ENCODE assay signal across 9 cellular contexts in the genomic region with DNA sequence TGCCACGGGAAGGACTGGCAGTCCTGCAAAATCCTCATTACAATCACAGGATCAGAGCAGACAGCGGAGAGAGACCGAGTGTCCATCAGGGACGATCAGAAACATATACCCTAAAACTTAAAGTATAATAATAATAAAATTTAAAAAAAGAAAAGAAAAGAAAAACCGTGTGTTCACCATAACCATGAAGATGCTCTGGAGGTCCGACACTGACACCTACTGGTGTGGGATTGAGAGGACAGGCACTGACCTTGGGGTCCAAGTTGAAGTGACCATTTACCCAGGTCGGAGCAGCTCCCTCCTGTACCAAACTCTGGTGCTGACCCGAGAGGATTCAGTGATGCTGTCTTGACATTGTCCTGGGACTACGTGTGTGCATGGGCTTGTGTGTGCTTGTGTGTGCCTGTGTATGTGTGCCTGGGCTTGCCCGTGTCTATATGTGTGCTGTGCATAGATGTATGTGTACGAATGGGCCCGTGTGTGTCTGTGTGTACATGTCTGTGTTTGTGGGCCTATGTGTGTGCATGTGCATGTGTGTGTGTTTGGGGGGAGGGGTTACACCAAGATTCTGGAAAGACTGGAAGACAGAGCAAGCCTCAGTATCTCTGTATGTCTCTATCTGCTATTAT. TPM values are rescaled to one million over a fixed set of nuclear protein-coding genes. Genes with fewer than 3 reads are reported as not detected.
DNase-seq lines count a peak whose midpoint lies in the region; ATAC-seq and TF ChIP-seq lines count a peak whose summit lies in the region.
"Had no signal": no experiment of that assay in that cellular context is flagged by ENCODE, and none has a peak within 500 bp of the region (broad histone marks: within the 10 kb centered on the region; RNA-seq: fewer than 3 reads in every experiment).

No MANE protein-coding gene starts in this region.

- no peak overlapping the region for H3K4me3 Mint-ChIP-seq in activated naive CD4-positive, alpha-beta T cell treated with anti-CD3 and anti-CD28 coated beads for 36 hours
- no peak overlapping the region for H3K4me3 Mint-ChIP-seq in WTC11

- H3K9me3 Mint-ChIP-seq in activated naive CD4-positive, alpha-beta T cell treated with anti-CD3 and anti-CD28 coated beads for 36 hours = no peaks in the 10 kb centered on the region
- no peaks in the 10 kb centered on the region for H3K9me3 Mint-ChIP-seq in WTC11

- no peak overlapping the region for H2AFZ ChIP-seq in Karpas-422 (ENCODE audit: low read length)

- POLR2A ChIA-PET in WTC11 (lab: Charles Lee) = no interaction called here

- H3K9ac ChIP-seq in Karpas-422 (ENCODE audit: low read length) = no peak overlapping the region

- peaks cover 13% of the 10 kb centered on the region for H3K4me1 ChIP-seq in Karpas-422 (ENCODE audit: low read length)
- no peaks in the 10 kb centered on the region for H3K4me1 ChIP-seq in right atrium auricular region
- H3K4me1 ChIP-seq: breast epithelium had no signal

- intact Hi-C loops in activated naive CD4-positive, alpha-beta T cell treated with anti-CD3 and anti-CD28 coated beads for 36 hours (cut with micrococcal nuclease) = loop anchor here (2.0 to 5.0 kb wide), 3 partner anchors 35 to 233 kb away; a partner anchor contains a TSS

- TF ChIP-seq CTCF in WTC11 (IDR thresholded peaks at IDR 0.05) (peak; percentile 48), right atrium auricular region (IDR thresholded peaks at IDR 0.05) (peak; percentile 30 to 61)

- no peak overlapping the region for H3K27ac Mint-ChIP-seq in activated naive CD4-positive, alpha-beta T cell treated with anti-CD3 and anti-CD28 coated beads for 36 hours
- no peak overlapping the region for H3K27ac Mint-ChIP-seq in WTC11

- DNase-seq in activated naive CD4-positive, alpha-beta T cell treated with anti-CD3 and anti-CD28 coated beads for 36 hours = peak; percentile 74
- DNase-seq in activated naive CD4-positive, alpha-beta T cell (lab: John Stamatoyannopoulos, UW) = no peak
- DNase-seq in Karpas-422 = peak; percentile 76
- peak; percentile 61 for DNase-seq in WTC11 (ENCODE audit: low spot score)
- DNase-seq in right atrium auricular region (ENCODE audit: low spot score) = no peak
- DNase-seq in stimulated activated CD4-positive, alpha-beta T cell treated with anti-CD3 and anti-CD28 coated beads, Interleukin-4, amount 100 ng/mL, for 24 hours = peak; percentile 9

- CTCF ChIA-PET in activated naive CD4-positive, alpha-beta T cell treated with anti-CD3 and anti-CD28 coated beads for 36 hours (lab: Charles Lee) = interaction anchor here (0.6 kb wide), 1 partner anchor 1495 kb away, joined by 4 read pairs; no protein-coding TSS in a partner anchor
- CTCF ChIA-PET in WTC11 (lab: Charles Lee) = interaction anchor here (0.6 to 3.4 kb wide), 15 partner anchors 9 to 293 kb away, joined by 3 to 17 read pairs (median 4); a partner anchor contains a TSS

- peaks cover 4% of the 10 kb centered on the region for H3K27me3 Mint-ChIP-seq in activated naive CD4-positive, alpha-beta T cell treated with anti-CD3 and anti-CD28 coated beads for 36 hours (ENCODE audit: low read depth)
- H3K27me3 Mint-ChIP-seq in WTC11 (ENCODE audit: low read depth) = peaks cover 6% of the 10 kb centered on the region

- H3K27me3 ChIP-seq in Karpas-422 (ENCODE audit: low read length) (no peaks in the 10 kb centered on the region), right atrium auricular region (no peaks in the 10 kb centered on the region)

- no peaks in the 10 kb centered on the region for H3K36me3 Mint-ChIP-seq in activated naive CD4-positive, alpha-beta T cell treated with anti-CD3 and anti-CD28 coated beads for 36 hours (ENCODE audit: low read depth)
- H3K36me3 Mint-ChIP-seq in WTC11 = no peaks in the 10 kb centered on the region

- H3K36me3 ChIP-seq in Karpas-422 (ENCODE audit: insufficient read depth, low read length) (no peaks in the 10 kb centered on the region), right atrium auricular region (no peaks in the 10 kb centered on the region)
- H3K36me3 ChIP-seq: breast epithelium had no signal

- H3K4me2 ChIP-seq in Karpas-422 (ENCODE audit: low read depth, low read length, poor library complexity, severe bottlenecking) = no peak overlapping the region

- ATAC-seq in WTC11 = peak; percentile 79
- ATAC-seq in HG02840 (IDR thresholded peaks at IDR 0.05; ENCODE audit: low FRiP score, unreplicated experiment) = no peak
- no peak for ATAC-seq in HG03097 (IDR thresholded peaks at IDR 0.05; ENCODE audit: low FRiP score, unreplicated experiment)

- no peaks in the 10 kb centered on the region for H3K9me2 ChIP-seq in Karpas-422 (replicated peaks; ENCODE audit: insufficient read depth, low read length)

- peaks cover 20% of the 10 kb centered on the region for H3K4me1 Mint-ChIP-seq in activated naive CD4-positive, alpha-beta T cell treated with anti-CD3 and anti-CD28 coated beads for 36 hours (ENCODE audit: low read depth)
- H3K4me1 Mint-ChIP-seq in WTC11 = peaks cover 7% of the 10 kb centered on the region

- no peak overlapping the region for H3K27ac ChIP-seq in Karpas-422 (ENCODE audit: low read length)
- H3K27ac ChIP-seq in right atrium auricular region = no peak overlapping the region
- H3K27ac ChIP-seq: breast epithelium had no signal

- H3K4me3 ChIP-seq in Karpas-422 (ENCODE audit: low read length) (no peak overlapping the region), right atrium auricular region (no peak overlapping the region)
- H3K4me3 ChIP-seq: breast epithelium had no signal

- H4K20me1 ChIP-seq in Karpas-422 (ENCODE audit: insufficient read depth, low read depth, low read length) = no peaks in the 10 kb centered on the region; the same call in 1 of the 2 replicates

- no peaks in the 10 kb centered on the region for H3K79me2 ChIP-seq in Karpas-422 (ENCODE audit: low read length)

- H3K9me3 ChIP-seq in Karpas-422 (ENCODE audit: low read length) (no peaks in the 10 kb centered on the region), right atrium auricular region (no peaks in the 10 kb centered on the region)
- H3K9me3 ChIP-seq: breast epithelium had no signal

TF ChIP-seq in WTC11, 78 proteins besides CTCF, POLR2A, EP300 and RAD21:
- TF ChIP-seq GRHL2 (CRISPR knock-in tag; IDR thresholded peaks at IDR 0.05; ENCODE audit: insufficient replicate concordance, severe bottlenecking) = no peak
- TF ChIP-seq, protein P1, sequence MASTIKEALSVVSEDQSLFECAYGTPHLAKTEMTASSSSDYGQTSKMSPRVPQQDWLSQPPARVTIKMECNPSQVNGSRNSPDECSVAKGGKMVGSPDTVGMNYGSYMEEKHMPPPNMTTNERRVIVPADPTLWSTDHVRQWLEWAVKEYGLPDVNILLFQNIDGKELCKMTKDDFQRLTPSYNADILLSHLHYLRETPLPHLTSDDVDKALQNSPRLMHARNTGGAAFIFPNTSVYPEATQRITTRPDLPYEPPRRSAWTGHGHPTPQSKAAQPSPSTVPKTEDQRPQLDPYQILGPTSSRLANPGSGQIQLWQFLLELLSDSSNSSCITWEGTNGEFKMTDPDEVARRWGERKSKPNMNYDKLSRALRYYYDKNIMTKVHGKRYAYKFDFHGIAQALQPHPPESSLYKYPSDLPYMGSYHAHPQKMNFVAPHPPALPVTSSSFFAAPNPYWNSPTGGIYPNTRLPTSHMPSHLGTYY (CRISPR knock-in tag; IDR thresholded peaks at IDR 0.05) = no peak
- TF ChIP-seq ZNF317 (CRISPR knock-in tag; IDR thresholded peaks at IDR 0.05; ENCODE audit: borderline replicate concordance, low read depth) = no peak
- no peak for TF ChIP-seq NFATC4 (CRISPR knock-in tag; IDR thresholded peaks at IDR 0.05)
- no peak for TF ChIP-seq GABPB1 (CRISPR knock-in tag; IDR thresholded peaks at IDR 0.05)

RNA-seq across cellular contexts. Expression of a gene that starts 10.0 kb away (rescaled TPM):
- total RNA-seq in activated naive CD4-positive, alpha-beta T cell treated with anti-CD3 and anti-CD28 coated beads for 36 hours = not detected
- not detected in 2 replicates for total RNA-seq in Karpas-422 (2014; rRNA removed; shearing (Covaris generic); ENCODE audit: low replicate concordance)
- total RNA-seq in WTC11 (2021) (not detected in 3 replicates), right atrium auricular region (not detected)
- total RNA-seq: breast epithelium had no signal

RNA-seq across cellular contexts. Expression of a gene that starts 21.5 kb away (rescaled TPM):
- not detected for total RNA-seq in activated naive CD4-positive, alpha-beta T cell treated with anti-CD3 and anti-CD28 coated beads for 36 hours
- not detected in 2 replicates for total RNA-seq in Karpas-422 (2014; rRNA removed; shearing (Covaris generic); ENCODE audit: low replicate concordance)
- total RNA-seq in WTC11 (2021) (not detected in 3 replicates), right atrium auricular region (1 to 10 TPM in 1 of 2 donors, under 1 TPM in 1; 0.52 to 1.0 TPM)

RNA-seq across cellular contexts. Expression of a gene that starts 34.7 kb away (rescaled TPM):
- not detected for total RNA-seq in activated naive CD4-positive, alpha-beta T cell treated with anti-CD3 and anti-CD28 coated beads for 36 hours
- not detected in 2 replicates for total RNA-seq in Karpas-422 (2014; rRNA removed; shearing (Covaris generic); ENCODE audit: low replicate concordance)
- total RNA-seq in WTC11 (2021) (not detected in 3 replicates), right atrium auricular region (not detected)

RNA-seq across cellular contexts. Expression of a gene that starts 56.1 kb away (rescaled TPM):
- not detected for total RNA-seq in activated naive CD4-positive, alpha-beta T cell treated with anti-CD3 and anti-CD28 coated beads for 36 hours
- not detected in 2 replicates for total RNA-seq in Karpas-422 (2014; rRNA removed; shearing (Covaris generic); ENCODE audit: low replicate concordance)
- not detected in 3 replicates for total RNA-seq in WTC11 (2021)
- under 1 TPM in 1 of 2 donors, not detected in 1; 0.98 TPM for total RNA-seq in right atrium auricular region

Comparison
In these comparisons a context has a peak if more than half of its experiments do, and no peak if none do; other contexts are left out.
1. DNase-seq: peak in activated naive CD4-positive, alpha-beta T cell treated with anti-CD3 and anti-CD28 coated beads for 36 hours (single experiment), Karpas-422 (single experiment), WTC11 (single experiment) and stimulated activated CD4-positive, alpha-beta T cell treated with anti-CD3 and anti-CD28 coated beads, Interleukin-4, amount 100 ng/mL, for 24 hours (single experiment); none in activated naive CD4-positive, alpha-beta T cell (0 of 4) and right atrium auricular region (single experiment).